ENCODE assay signal across 26 cellular contexts in the genomic region with DNA sequence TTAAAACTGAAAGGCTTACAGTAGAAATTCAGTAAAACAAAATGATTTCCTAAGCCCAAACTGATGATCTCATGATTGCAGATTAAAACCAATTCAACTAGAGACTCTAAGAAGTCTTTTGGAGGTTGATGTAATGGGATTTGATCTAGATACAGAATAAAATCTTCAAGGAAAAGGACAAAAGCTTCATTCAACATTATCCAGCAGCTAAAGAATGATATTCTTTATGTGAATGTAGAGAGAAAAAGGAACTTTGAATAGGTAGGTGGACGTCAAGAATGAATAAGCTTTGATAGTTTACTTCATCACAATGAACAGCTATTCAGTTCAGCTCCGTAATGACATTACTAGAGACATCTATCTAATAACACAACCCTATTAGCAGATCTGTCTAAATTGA.
A peak's percentile ranks its signal among the peaks of the same experiment; 100 is the strongest.
DNase-seq lines count a peak whose midpoint lies in the region; ATAC-seq and FAIRE-seq lines count a peak whose summit lies in the region.
"Had no signal": no experiment of that assay in that cellular context is flagged by ENCODE, and none has a peak within 500 bp of the region (broad histone marks: within the 10 kb centered on the region; RNA-seq: fewer than 3 reads in every experiment).

No MANE protein-coding gene starts in this region.

- in situ Hi-C loops in SK-MEL-5 (cut with HindIII; ENCODE audit: low pct_unique_long_range_greater_than_20kb, low sequenced_read_pairs): no loop called here

- FAIRE-seq in HTR-8/SVneo (lab: Jason Lieb, UNC): no peak
- FAIRE-seq: A549, GM12878, GM18507, H54 had no signal

- H3K4me1 Mint-ChIP-seq in natural killer cell treated with Interleukin-12 subunit alpha and Interleukin-12 subunit beta and Interleukin-15 and Interleukin-18, amount 100 ng/mL, for 72 hours (ENCODE audit: low read depth in 2 of 2): no peaks in the 10 kb centered on the region
- H3K4me1 Mint-ChIP-seq: CD14-positive monocyte; CD8-positive, alpha-beta memory T cell had no signal

- ATAC-seq in natural killer cell treated with Interleukin-12 subunit alpha and Interleukin-12 subunit beta and Interleukin-15 and Interleukin-18, amount 100 ng/mL, for 72 hours: no peak
- ATAC-seq: A549, GM12878 had no signal

- H3K4me3 Mint-ChIP-seq in natural killer cell treated with Interleukin-12 subunit alpha and Interleukin-12 subunit beta and Interleukin-15 and Interleukin-18, amount 100 ng/mL, for 72 hours: no peak overlapping the region
- H3K4me3 Mint-ChIP-seq: CD14-positive monocyte; CD4-positive, alpha-beta T cell; CD8-positive, alpha-beta memory T cell; HFFc6 had no signal

- H3K27me3 Mint-ChIP-seq in natural killer cell treated with Interleukin-12 subunit alpha and Interleukin-12 subunit beta and Interleukin-15 and Interleukin-18, amount 100 ng/mL, for 72 hours: no peaks in the 10 kb centered on the region
- H3K27me3 Mint-ChIP-seq: CD4-positive, alpha-beta T cell; CD8-positive, alpha-beta memory T cell had no signal

- no peak overlapping the region for H3K27ac Mint-ChIP-seq in natural killer cell treated with Interleukin-12 subunit alpha and Interleukin-12 subunit beta and Interleukin-15 and Interleukin-18, amount 100 ng/mL, for 72 hours
- H3K27ac Mint-ChIP-seq: CD14-positive monocyte; CD4-positive, alpha-beta T cell; CD8-positive, alpha-beta memory T cell; HFFc6 had no signal

- no peaks in the 10 kb centered on the region for H3K36me3 Mint-ChIP-seq in natural killer cell treated with Interleukin-12 subunit alpha and Interleukin-12 subunit beta and Interleukin-15 and Interleukin-18, amount 100 ng/mL, for 72 hours
- H3K36me3 Mint-ChIP-seq: CD14-positive monocyte had no signal

- H3K27ac ChIP-seq in caudate nucleus (ENCODE audit: low read depth, low read length) (peak overlapping the region; percentile 26), substantia nigra (ENCODE audit: low read depth, low read length, poor library complexity, severe bottlenecking) (peak overlapping the region; percentile 20)
- H3K27ac ChIP-seq: A549; BLaER1 treated with 17β-estradiol and CSF1 and Interleukin-3, amounts not matched to agents 10 nM and 100 nM had no signal

- DNase-seq in COLO829 (ENCODE audit: low spot score): peak; percentile 90
- peak; percentile 89 for DNase-seq in SK-MEL-5 (ENCODE audit: low read depth, low spot score)
- DNase-seq in caudate nucleus (lab: John Stamatoyannopoulos, UW): no peak
- DNase-seq in substantia nigra (lab: John Stamatoyannopoulos, UW): no peak
- DNase-seq in retina: no peak
- no peak for DNase-seq in HTR-8/SVneo (ENCODE audit: insufficient read length, low spot score)
- no peak for DNase-seq in natural killer cell treated with Interleukin-12 subunit alpha and Interleukin-12 subunit beta and Interleukin-15 and Interleukin-18, amount 100 ng/mL, for 72 hours (ENCODE audit: low spot score)
- DNase-seq: 8988T; ACHN; AML-193; BE2C; Caco-2; CD4-positive, alpha-beta T cell; CD8-positive, alpha-beta memory T cell; DMS 273 treated with DMSO at 0.1 percent for 48 hours; DMS79; EL; GDM1; GOT3; HFFc6 had no signal

- peaks cover 11% of the 10 kb centered on the region for H3K9me3 Mint-ChIP-seq in natural killer cell treated with Interleukin-12 subunit alpha and Interleukin-12 subunit beta and Interleukin-15 and Interleukin-18, amount 100 ng/mL, for 72 hours
- H3K9me3 Mint-ChIP-seq: CD4-positive, alpha-beta T cell; HFFc6 had no signal

Comparison
In these comparisons a context has a peak if more than half of its experiments do, and no peak if none do; other contexts are left out.
1. DNase-seq: peak in COLO829 (single experiment) and SK-MEL-5 (single experiment); none in caudate nucleus (0 of 61), substantia nigra (0 of 49), retina (single experiment), HTR-8/SVneo (single experiment) and natural killer cell treated with Interleukin-12 subunit alpha and Interleukin-12 subunit beta and Interleukin-15 and Interleukin-18, amount 100 ng/mL, for 72 hours (single experiment).